In the genomic region with DNA sequence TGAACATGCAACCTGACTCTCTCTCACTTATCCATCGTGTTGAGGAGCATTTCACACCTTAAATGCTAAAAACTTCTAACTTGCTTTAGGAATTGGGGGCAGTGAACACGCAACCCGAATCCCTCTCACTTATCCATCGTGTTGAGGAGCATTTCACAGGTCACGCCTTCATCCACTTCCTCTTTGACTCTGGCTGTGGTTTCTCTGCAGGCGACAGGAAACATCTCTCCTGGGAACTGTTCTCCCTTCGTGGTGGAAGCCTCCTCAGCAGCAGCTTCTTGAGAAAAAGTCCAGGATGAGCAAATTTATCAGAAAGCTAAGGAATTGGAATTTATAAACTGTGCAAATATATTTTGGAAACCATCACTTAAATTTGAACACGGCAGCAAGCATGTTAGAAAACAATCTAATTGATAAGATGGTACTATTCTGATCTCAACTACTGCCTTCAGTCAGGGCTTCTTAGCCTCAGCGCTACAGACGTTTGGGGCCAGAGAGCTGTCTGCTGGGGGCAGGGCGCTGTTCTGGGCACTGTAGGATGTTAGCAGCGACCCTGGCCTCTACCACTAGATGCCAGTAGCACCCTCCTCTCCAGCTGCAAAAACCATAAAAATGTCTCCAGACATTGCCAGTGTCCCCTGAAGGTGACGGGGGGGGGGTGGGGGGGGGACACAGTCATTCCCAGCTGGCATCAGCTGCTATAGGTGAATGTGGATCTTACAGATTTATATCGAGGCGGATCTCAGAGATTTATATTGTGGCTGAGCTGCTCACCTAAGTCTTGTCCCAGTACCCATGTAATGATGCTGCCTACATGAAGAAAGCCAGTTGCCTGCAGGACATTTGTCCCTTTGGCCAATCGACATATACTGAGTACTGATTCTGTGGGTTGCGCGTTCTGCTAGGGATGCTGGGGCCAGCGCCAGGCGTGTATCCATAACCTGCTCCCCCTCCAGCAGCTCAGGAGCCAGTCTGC, we compare ENCODE assay signal across 8 cellular contexts. TPM values are rescaled to one million over a fixed set of nuclear protein-coding genes. Genes with fewer than 3 reads are reported as not detected.
DNase-seq lines count a peak whose midpoint lies in the region; ATAC-seq and TF ChIP-seq lines count a peak whose summit lies in the region.

No MANE protein-coding gene starts in this region.

- DNase-seq in CD8-positive, alpha-beta T cell = peak in 3 of 7 experiments; percentile 34 to 42 (median 38)
- peak; percentile 4 for DNase-seq in NCI-H524 treated with DMSO at 0.1 percent for 48 hours (lab: John Stamatoyannopoulos, UW)
- DNase-seq in activated naive CD4-positive, alpha-beta T cell treated with Interleukin-2 at 50 U/mL for 16 hours = peak; percentile 19
- no peak for DNase-seq in right lobe of liver
- no peak for DNase-seq in esophagus squamous epithelium (lab: John Stamatoyannopoulos, UW)
- no peak for DNase-seq in NCI-H128 (lab: John Stamatoyannopoulos, UW; ENCODE audit: unreplicated experiment)
- no peak for DNase-seq in left lobe of liver (ENCODE audit: low spot score)

- H3K4me1 Mint-ChIP-seq in CD8-positive, alpha-beta T cell (ENCODE audit: low read depth) = peaks cover 13% of the 10 kb centered on the region

- no peak overlapping the region for H3K27ac ChIP-seq in CD8-positive, alpha-beta T cell (ENCODE audit: low read depth, low read length)
- no peak overlapping the region for H3K27ac ChIP-seq in right lobe of liver
- H3K27ac ChIP-seq in esophagus squamous epithelium = no peak overlapping the region

- no peak overlapping the region for H3K4me3 Mint-ChIP-seq in CD8-positive, alpha-beta T cell

- peak; percentile 48 for TF ChIP-seq CTCF in CD8-positive, alpha-beta T cell (IDR thresholded peaks at IDR 0.05)
- peak in 3 of 4 donors; percentile 25 to 45 (median 35) for TF ChIP-seq CTCF in right lobe of liver (IDR thresholded peaks at IDR 0.05)
- TF ChIP-seq CTCF in esophagus squamous epithelium (IDR thresholded peaks at IDR 0.05) = no peak

- peak; percentile 74 for ATAC-seq in CD8-positive, alpha-beta T cell
- ATAC-seq in GM19467 (IDR thresholded peaks at IDR 0.05; ENCODE audit: unreplicated experiment) (peak; percentile 48), right lobe of liver (peak; percentile 64 to 77 (median 64)), left lobe of liver (no peak)

- WGBS in right lobe of liver (ENCODE audit: insufficient coverage, low coverage, low lambda C conversion rate, missing lambda C conversion rate) = 19% methylated on average over 15 of the region's 20 CpGs
- WGBS in esophagus squamous epithelium, 2 donors = 38 to 57% methylated on average over 11 to 20 of the region's 20 CpGs

- no peaks in the 10 kb centered on the region for H3K36me3 Mint-ChIP-seq in CD8-positive, alpha-beta T cell

- TF ChIP-seq POLR2A in right lobe of liver (IDR thresholded peaks at IDR 0.05) (no peak), esophagus squamous epithelium (IDR thresholded peaks at IDR 0.05) (no peak)

- peaks cover 6% of the 10 kb centered on the region for H3K4me1 ChIP-seq in CD8-positive, alpha-beta T cell (ENCODE audit: insufficient read depth, low read length)
- H3K4me1 ChIP-seq in right lobe of liver (peaks cover 0 to 6% (median 3%) of the 10 kb centered on the region in 4 donors), esophagus squamous epithelium (peaks cover 0 to 13% (median 8%) of the 10 kb centered on the region in 3 donors)

- intact Hi-C loops in CD8-positive, alpha-beta T cell (cut with DNase I, micrococcal nuclease) = loop anchor here (1.0 to 10.0 kb wide), 5 partner anchors 61 to 714 kb away; no protein-coding TSS in a partner anchor
- intact Hi-C loops in right lobe of liver (cut with DNase I) = loop anchor here in 1 of 2 donors (5.0 kb wide), 1 partner anchor 116 kb away; no protein-coding TSS in a partner anchor
- intact Hi-C loops in esophagus squamous epithelium (cut with DNase I) = loop anchor here (5.0 kb wide), 1 partner anchor 116 kb away; no protein-coding TSS in a partner anchor

- no peaks in the 10 kb centered on the region for H3K9me3 Mint-ChIP-seq in CD8-positive, alpha-beta T cell

- H3K36me3 ChIP-seq in CD8-positive, alpha-beta T cell (ENCODE audit: insufficient read depth, low read length) = no peaks in the 10 kb centered on the region
- H3K36me3 ChIP-seq in right lobe of liver (no peaks in the 10 kb centered on the region), esophagus squamous epithelium (no peaks in the 10 kb centered on the region)

- no peak overlapping the region for H3K4me3 ChIP-seq in CD8-positive, alpha-beta T cell (ENCODE audit: low read depth, low read length)
- H3K4me3 ChIP-seq in right lobe of liver (no peak overlapping the region), esophagus squamous epithelium (no peak overlapping the region)

- no peaks in the 10 kb centered on the region for H3K9me3 ChIP-seq in CD8-positive, alpha-beta T cell (ENCODE audit: low read length)
- H3K9me3 ChIP-seq in right lobe of liver (no peaks in the 10 kb centered on the region), esophagus squamous epithelium (no peaks in the 10 kb centered on the region)

- POLR2A ChIA-PET in CD8-positive, alpha-beta T cell (lab: Charles Lee) = interaction anchor here (0.7 to 1.5 kb wide), 3 partner anchors 100 to 117 kb away, joined by 3 read pairs; no protein-coding TSS in a partner anchor

- peaks cover 32% of the 10 kb centered on the region for H3K27me3 Mint-ChIP-seq in CD8-positive, alpha-beta T cell (ENCODE audit: low read depth)

- no peak overlapping the region for H3K27ac Mint-ChIP-seq in CD8-positive, alpha-beta T cell

- CTCF ChIA-PET in CD8-positive, alpha-beta T cell (lab: Charles Lee) = interaction anchor here (0.8 to 2.6 kb wide), 9 partner anchors 11 to 153 kb away, joined by 3 to 24 read pairs (median 5); no protein-coding TSS in a partner anchor

- no peaks in the 10 kb centered on the region for H3K27me3 ChIP-seq in CD8-positive, alpha-beta T cell (ENCODE audit: insufficient read depth, low read length)
- no peaks in the 10 kb centered on the region for H3K27me3 ChIP-seq in right lobe of liver
- H3K27me3 ChIP-seq in esophagus squamous epithelium = peaks cover 0 to 27% (median 0%) of the 10 kb centered on the region in 4 donors

RNA-seq across cellular contexts. Expression of a gene that starts 26.2 kb away (rescaled TPM):
- not detected for total RNA-seq in CD8-positive, alpha-beta T cell
- total RNA-seq in right lobe of liver = under 1 TPM in 4 of 6 experiments, not detected in 2; 0.09 to 0.50 (median 0.33) TPM
- total RNA-seq in esophagus squamous epithelium = under 1 TPM in 1 of 4 donors, not detected in 3; 0.19 TPM
- total RNA-seq in left lobe of liver = 0.15 TPM

Comparison
In these comparisons a context has a peak if more than half of its experiments do, and no peak if none do; other contexts are left out.
1. DNase-seq: peak in NCI-H524 treated with DMSO at 0.1 percent for 48 hours (single experiment) and activated naive CD4-positive, alpha-beta T cell treated with Interleukin-2 at 50 U/mL for 16 hours (single experiment); none in right lobe of liver (0 of 3), esophagus squamous epithelium (single experiment), NCI-H128 (single experiment) and left lobe of liver (single experiment).
2. CTCF ChIP-seq: peak in CD8-positive, alpha-beta T cell (single experiment) and right lobe of liver (3 of 4); none in esophagus squamous epithelium (0 of 6).